ENCODE assay signal across 8 cellular contexts in genomic region chr15:92921215-92922131, GRCh38. TPM values are rescaled to one million over a fixed set of nuclear protein-coding genes. Genes with fewer than 3 reads are reported as not detected.
DNase-seq lines count a peak whose midpoint lies in the region; TF ChIP-seq lines count a peak whose summit lies in the region.

No MANE protein-coding gene starts in this region.

- H3K9ac ChIP-seq in iPS-20b (ENCODE audit: low read depth, low read length) (peak overlapping the region; percentile 15; the same call in 1 of the 2 replicates), subcutaneous abdominal adipose tissue (ENCODE audit: low read length in 5 of 5) (peak overlapping the region in 3 of 5 donors; percentile 1 to 64 (median 2))

- peaks cover 54% of the 10 kb centered on the region for H3K36me3 Mint-ChIP-seq in activated T-helper 1 cell treated with anti-CD3 and anti-CD28 coated beads, Interleukin-12 subunit alpha, Interleukin-12 subunit beta, Interleukin-2, Interleukin-4 antibody, amounts not matched to agents 30 ng/mL and 10 ng/mL and 1 ng/mL, durations not matched to agents 14 hours and 24 hours and 36 hours (ENCODE audit: low read depth)

- H3K9me3 Mint-ChIP-seq in activated T-helper 1 cell treated with anti-CD3 and anti-CD28 coated beads, Interleukin-12 subunit alpha, Interleukin-12 subunit beta, Interleukin-2, Interleukin-4 antibody, amounts not matched to agents 30 ng/mL and 10 ng/mL and 1 ng/mL, durations not matched to agents 14 hours and 24 hours and 36 hours: no peaks in the 10 kb centered on the region

- intact Hi-C loops in activated T-helper 1 cell treated with anti-CD3 and anti-CD28 coated beads, Interleukin-12 subunit alpha, Interleukin-12 subunit beta, Interleukin-2, Interleukin-4 antibody, amounts not matched to agents 30 ng/mL and 10 ng/mL and 1 ng/mL, durations not matched to agents 14 hours and 24 hours and 36 hours (cut with micrococcal nuclease): loop anchor here (1.0 to 5.0 kb wide), 2 partner anchors 8 to 36 kb away; no protein-coding TSS in a partner anchor

- no peak for TF ChIP-seq CTCF in GM13977 (IDR thresholded peaks at IDR 0.05; ENCODE audit: extremely low read depth, insufficient read depth, missing control alignments)

- no peaks in the 10 kb centered on the region for H3K27me3 Mint-ChIP-seq in activated T-helper 1 cell treated with anti-CD3 and anti-CD28 coated beads, Interleukin-12 subunit alpha, Interleukin-12 subunit beta, Interleukin-2, Interleukin-4 antibody, amounts not matched to agents 30 ng/mL and 10 ng/mL and 1 ng/mL, durations not matched to agents 14 hours and 24 hours and 36 hours (ENCODE audit: insufficient read depth)

- peak overlapping the region; percentile 87 for H3K27ac Mint-ChIP-seq in activated T-helper 1 cell treated with anti-CD3 and anti-CD28 coated beads, Interleukin-12 subunit alpha, Interleukin-12 subunit beta, Interleukin-2, Interleukin-4 antibody, amounts not matched to agents 30 ng/mL and 10 ng/mL and 1 ng/mL, durations not matched to agents 14 hours and 24 hours and 36 hours

- no peak overlapping the region for H3K27ac ChIP-seq in iPS-20b (ENCODE audit: low read length)
- peak overlapping the region; percentile 80 for H3K27ac ChIP-seq in subcutaneous abdominal adipose tissue (ENCODE audit: low read depth, low read length)

- DNase-seq in NCI-H510A treated with DMSO at 0.1 percent for 48 hours (lab: John Stamatoyannopoulos, UW) (peak; percentile 15), NCI-H510A (lab: John Stamatoyannopoulos, UW) (no peak), GM13977 (ENCODE audit: low spot score) (no peak), GF-D8 (lab: John Stamatoyannopoulos, UW) (no peak)
- DNase-seq in activated T-helper 1 cell treated with anti-CD3 and anti-CD28 coated beads, Interleukin-12 subunit alpha, Interleukin-12 subunit beta, Interleukin-2, Interleukin-4 antibody, amounts not matched to agents 30 ng/mL and 10 ng/mL and 1 ng/mL, durations not matched to agents 14 hours and 24 hours and 36 hours (ENCODE audit: low spot score): no peak
- DNase-seq in activated CD4-positive, alpha-beta T cell treated with anti-CD3 and anti-CD28 coated beads, Interleukin-2, amount 50 U/mL, for 1 hour: no peak

- peaks cover 87% of the 10 kb centered on the region for H3K4me1 Mint-ChIP-seq in activated T-helper 1 cell treated with anti-CD3 and anti-CD28 coated beads, Interleukin-12 subunit alpha, Interleukin-12 subunit beta, Interleukin-2, Interleukin-4 antibody, amounts not matched to agents 30 ng/mL and 10 ng/mL and 1 ng/mL, durations not matched to agents 14 hours and 24 hours and 36 hours (ENCODE audit: low read depth)

- peaks cover 61% of the 10 kb centered on the region for H3K36me3 ChIP-seq in iPS-20b (ENCODE audit: insufficient read depth, low read depth, low read length)
- H3K36me3 ChIP-seq in subcutaneous abdominal adipose tissue (ENCODE audit: control insufficient read depth in 5 of 5, insufficient read depth in 5 of 5, low read length in 5 of 5): peaks cover 10 to 25% (median 19%) of the 10 kb centered on the region in 5 donors

- no peaks in the 10 kb centered on the region for H3K9me3 ChIP-seq in iPS-20b (ENCODE audit: insufficient read depth, low read depth, low read length)
- H3K9me3 ChIP-seq in subcutaneous abdominal adipose tissue (ENCODE audit: control insufficient read depth in 5 of 5, low read length in 5 of 5): no peaks in the 10 kb centered on the region

- no peak overlapping the region for H3K4me3 ChIP-seq in iPS-20b (ENCODE audit: low read length)
- no peak overlapping the region for H3K4me3 ChIP-seq in subcutaneous abdominal adipose tissue (ENCODE audit: low read depth in 1 of 5, low read length in 5 of 5)

- H3K4me3 Mint-ChIP-seq in activated T-helper 1 cell treated with anti-CD3 and anti-CD28 coated beads, Interleukin-12 subunit alpha, Interleukin-12 subunit beta, Interleukin-2, Interleukin-4 antibody, amounts not matched to agents 30 ng/mL and 10 ng/mL and 1 ng/mL, durations not matched to agents 14 hours and 24 hours and 36 hours: peak overlapping the region; percentile 45

- in situ Hi-C loops in GM13977 (cut with MboI; ENCODE audit: low pct_unique_long_range_greater_than_20kb, low sequenced_read_pairs, unreplicated experiment): no loop called here

- peaks cover 25% of the 10 kb centered on the region for H3K4me1 ChIP-seq in iPS-20b (ENCODE audit: insufficient read depth, low read length)
- H3K4me1 ChIP-seq in subcutaneous abdominal adipose tissue (ENCODE audit: control insufficient read depth in 5 of 5, insufficient read depth in 5 of 5, low read length in 5 of 5): peaks cover 10 to 55% (median 49%) of the 10 kb centered on the region in 5 donors

- H3K27me3 ChIP-seq in iPS-20b (ENCODE audit: insufficient read depth, low read length): no peaks in the 10 kb centered on the region
- H3K27me3 ChIP-seq in subcutaneous abdominal adipose tissue (ENCODE audit: control insufficient read depth in 5 of 5, insufficient read depth in 4 of 5, low read length in 5 of 5): no peaks in the 10 kb centered on the region

RNA-seq across cellular contexts. Expression of gene CHD2, which starts 21.3 kb away (rescaled TPM):
- total RNA-seq in activated T-helper 1 cell treated with anti-CD3 and anti-CD28 coated beads, Interleukin-12 subunit alpha, Interleukin-12 subunit beta, Interleukin-2, Interleukin-4 antibody, amounts not matched to agents 30 ng/mL and 10 ng/mL and 1 ng/mL, durations not matched to agents 14 hours and 24 hours and 36 hours: 102 and 104 TPM in 2 replicates
